2 cellular contexts compared by ENCODE assay signal in the genomic region with DNA sequence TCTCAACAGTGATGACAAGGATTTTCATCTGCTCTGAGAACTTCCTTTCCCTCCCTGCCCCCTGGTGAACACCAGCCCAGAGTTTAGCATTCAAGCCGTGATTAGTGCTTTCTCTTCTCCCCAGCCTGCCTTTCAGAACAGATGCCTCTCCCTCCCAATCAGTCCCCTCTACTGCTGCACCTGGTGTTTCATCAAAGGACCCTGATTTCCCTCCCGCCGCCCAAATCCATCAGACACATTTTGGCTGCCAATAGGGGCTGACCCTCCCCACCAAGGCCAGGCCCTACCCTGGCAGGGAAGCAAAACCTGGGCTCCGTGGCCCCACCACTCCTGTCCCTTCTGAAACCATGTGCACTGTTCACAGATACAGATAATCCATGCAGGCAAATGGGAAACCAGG.
TF ChIP-seq lines count a peak whose summit lies in the region.

No MANE protein-coding gene starts in this region.

TF ChIP-seq in GM23338, 12 proteins besides CTCF, POLR2A, EP300 and RAD21 (continues in another document):
- no peak for TF ChIP-seq JUNB (IDR thresholded peaks at IDR 0.05; ENCODE audit: unreplicated experiment)
- no peak for TF ChIP-seq ZNF114 (CRISPR knock-in tag; IDR thresholded peaks at IDR 0.05)
- no peak for TF ChIP-seq CREB1 (CRISPR knock-in tag; IDR thresholded peaks at IDR 0.05; ENCODE audit: low read depth)
- TF ChIP-seq, protein P1, sequence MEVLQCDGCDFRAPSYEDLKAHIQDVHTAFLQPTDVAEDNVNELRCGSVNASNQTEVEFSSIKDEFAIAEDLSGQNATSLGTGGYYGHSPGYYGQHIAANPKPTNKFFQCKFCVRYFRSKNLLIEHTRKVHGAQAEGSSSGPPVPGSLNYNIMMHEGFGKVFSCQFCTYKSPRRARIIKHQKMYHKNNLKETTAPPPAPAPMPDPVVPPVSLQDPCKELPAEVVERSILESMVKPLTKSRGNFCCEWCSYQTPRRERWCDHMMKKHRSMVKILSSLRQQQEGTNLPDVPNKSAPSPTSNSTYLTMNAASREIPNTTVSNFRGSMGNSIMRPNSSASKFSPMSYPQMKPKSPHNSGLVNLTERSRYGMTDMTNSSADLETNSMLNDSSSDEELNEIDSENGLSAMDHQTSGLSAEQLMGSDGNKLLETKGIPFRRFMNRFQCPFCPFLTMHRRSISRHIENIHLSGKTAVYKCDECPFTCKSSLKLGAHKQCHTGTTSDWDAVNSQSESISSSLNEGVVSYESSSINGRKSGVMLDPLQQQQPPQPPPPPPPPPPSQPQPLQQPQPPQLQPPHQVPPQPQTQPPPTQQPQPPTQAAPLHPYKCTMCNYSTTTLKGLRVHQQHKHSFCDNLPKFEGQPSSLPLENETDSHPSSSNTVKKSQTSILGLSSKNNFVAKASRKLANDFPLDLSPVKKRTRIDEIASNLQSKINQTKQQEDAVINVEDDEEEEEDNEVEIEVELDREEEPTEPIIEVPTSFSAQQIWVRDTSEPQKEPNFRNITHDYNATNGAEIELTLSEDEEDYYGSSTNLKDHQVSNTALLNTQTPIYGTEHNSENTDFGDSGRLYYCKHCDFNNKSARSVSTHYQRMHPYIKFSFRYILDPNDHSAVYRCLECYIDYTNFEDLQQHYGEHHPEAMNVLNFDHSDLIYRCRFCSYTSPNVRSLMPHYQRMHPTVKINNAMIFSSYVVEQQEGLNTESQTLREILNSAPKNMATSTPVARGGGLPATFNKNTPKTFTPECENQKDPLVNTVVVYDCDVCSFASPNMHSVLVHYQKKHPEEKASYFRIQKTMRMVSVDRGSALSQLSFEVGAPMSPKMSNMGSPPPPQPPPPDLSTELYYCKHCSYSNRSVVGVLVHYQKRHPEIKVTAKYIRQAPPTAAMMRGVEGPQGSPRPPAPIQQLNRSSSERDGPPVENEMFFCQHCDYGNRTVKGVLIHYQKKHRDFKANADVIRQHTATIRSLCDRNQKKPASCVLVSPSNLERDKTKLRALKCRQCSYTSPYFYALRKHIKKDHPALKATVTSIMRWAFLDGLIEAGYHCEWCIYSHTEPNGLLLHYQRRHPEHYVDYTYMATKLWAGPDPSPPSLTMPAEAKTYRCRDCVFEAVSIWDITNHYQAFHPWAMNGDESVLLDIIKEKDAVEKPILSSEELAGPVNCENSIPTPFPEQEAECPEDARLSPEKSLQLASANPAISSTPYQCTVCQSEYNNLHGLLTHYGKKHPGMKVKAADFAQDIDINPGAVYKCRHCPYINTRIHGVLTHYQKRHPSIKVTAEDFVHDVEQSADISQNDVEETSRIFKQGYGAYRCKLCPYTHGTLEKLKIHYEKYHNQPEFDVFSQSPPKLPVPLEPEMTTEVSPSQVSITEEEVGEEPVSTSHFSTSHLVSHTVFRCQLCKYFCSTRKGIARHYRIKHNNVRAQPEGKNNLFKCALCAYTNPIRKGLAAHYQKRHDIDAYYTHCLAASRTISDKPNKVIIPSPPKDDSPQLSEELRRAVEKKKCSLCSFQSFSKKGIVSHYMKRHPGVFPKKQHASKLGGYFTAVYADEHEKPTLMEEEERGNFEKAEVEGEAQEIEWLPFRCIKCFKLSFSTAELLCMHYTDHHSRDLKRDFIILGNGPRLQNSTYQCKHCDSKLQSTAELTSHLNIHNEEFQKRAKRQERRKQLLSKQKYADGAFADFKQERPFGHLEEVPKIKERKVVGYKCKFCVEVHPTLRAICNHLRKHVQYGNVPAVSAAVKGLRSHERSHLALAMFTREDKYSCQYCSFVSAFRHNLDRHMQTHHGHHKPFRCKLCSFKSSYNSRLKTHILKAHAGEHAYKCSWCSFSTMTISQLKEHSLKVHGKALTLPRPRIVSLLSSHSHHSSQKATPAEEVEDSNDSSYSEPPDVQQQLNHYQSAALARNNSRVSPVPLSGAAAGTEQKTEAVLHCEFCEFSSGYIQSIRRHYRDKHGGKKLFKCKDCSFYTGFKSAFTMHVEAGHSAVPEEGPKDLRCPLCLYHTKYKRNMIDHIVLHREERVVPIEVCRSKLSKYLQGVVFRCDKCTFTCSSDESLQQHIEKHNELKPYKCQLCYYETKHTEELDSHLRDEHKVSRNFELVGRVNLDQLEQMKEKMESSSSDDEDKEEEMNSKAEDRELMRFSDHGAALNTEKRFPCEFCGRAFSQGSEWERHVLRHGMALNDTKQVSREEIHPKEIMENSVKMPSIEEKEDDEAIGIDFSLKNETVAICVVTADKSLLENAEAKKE (CRISPR knock-in tag; IDR thresholded peaks at IDR 0.05), result no peak
- TF ChIP-seq ZNF331 (CRISPR knock-in tag; IDR thresholded peaks at IDR 0.05; ENCODE audit: low read depth), result no peak
- no peak for TF ChIP-seq EZH2 (IDR thresholded peaks at IDR 0.05; ENCODE audit: low read depth, unreplicated experiment)
- no peak for TF ChIP-seq STAT1 (IDR thresholded peaks at IDR 0.05; ENCODE audit: unreplicated experiment)
- TF ChIP-seq EZH2phosphoT487 (IDR thresholded peaks at IDR 0.05; ENCODE audit: unreplicated experiment), result no peak
- TF ChIP-seq, protein P2, sequence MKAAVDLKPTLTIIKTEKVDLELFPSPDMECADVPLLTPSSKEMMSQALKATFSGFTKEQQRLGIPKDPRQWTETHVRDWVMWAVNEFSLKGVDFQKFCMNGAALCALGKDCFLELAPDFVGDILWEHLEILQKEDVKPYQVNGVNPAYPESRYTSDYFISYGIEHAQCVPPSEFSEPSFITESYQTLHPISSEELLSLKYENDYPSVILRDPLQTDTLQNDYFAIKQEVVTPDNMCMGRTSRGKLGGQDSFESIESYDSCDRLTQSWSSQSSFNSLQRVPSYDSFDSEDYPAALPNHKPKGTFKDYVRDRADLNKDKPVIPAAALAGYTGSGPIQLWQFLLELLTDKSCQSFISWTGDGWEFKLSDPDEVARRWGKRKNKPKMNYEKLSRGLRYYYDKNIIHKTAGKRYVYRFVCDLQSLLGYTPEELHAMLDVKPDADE (IDR thresholded peaks at IDR 0.05), result no peak
- no peak for TF ChIP-seq POLR2AphosphoS5 (IDR thresholded peaks at IDR 0.05; ENCODE audit: low read depth)
- no peak for TF ChIP-seq NANOG (IDR thresholded peaks at IDR 0.05; ENCODE audit: borderline replicate concordance)

TF ChIP-seq in WTC11, 78 proteins besides CTCF, POLR2A, EP300 and RAD21:
- TF ChIP-seq SMAD3 (CRISPR knock-in tag; IDR thresholded peaks at IDR 0.05; ENCODE audit: borderline replicate concordance), result no peak
- no peak for TF ChIP-seq CBFB (CRISPR knock-in tag; IDR thresholded peaks at IDR 0.05; ENCODE audit: low read depth)
- no peak for TF ChIP-seq TEAD4 (CRISPR knock-in tag; IDR thresholded peaks at IDR 0.05)
- no peak for TF ChIP-seq ARID4B (CRISPR knock-in tag; IDR thresholded peaks at IDR 0.05; ENCODE audit: borderline replicate concordance)
